In the genomic region with DNA sequence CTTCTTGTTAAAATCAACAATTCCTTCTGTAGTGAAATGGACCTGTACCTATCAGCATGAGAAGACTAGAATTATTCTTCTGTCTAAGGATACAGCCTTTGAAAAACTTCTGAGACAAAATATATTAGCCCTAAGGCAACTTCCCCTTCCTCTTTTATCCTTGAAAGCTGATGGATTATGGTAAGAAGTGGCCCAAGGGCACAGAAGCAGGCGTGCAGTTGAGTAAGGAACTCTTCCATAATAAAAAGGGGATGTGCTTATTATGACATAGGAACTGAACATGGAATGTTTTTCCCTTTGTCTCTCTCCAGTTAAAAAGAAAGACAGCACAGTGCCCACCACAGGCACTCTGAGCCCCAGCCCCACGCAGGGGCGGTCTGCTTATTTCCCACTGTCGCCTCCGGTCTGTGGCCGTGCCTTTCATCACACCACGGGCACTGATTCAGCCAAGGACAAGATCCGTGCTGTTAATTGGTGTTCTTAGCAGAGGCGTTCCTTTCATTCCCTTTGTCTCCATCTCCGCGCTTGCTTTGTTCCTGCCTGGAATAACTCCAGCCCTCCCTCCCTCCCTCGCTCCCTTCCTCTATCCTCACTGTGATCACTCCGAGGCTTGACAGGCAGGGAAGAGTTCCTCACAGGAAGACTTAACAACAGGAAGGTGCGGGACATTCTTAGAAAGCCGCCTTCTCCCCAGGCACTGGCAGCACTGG, we compare ENCODE assay signal across 1 cellular context.
TF ChIP-seq lines count a peak whose summit lies in the region.

No MANE protein-coding gene starts in this region.

TF ChIP-seq in GM23338, 12 proteins besides CTCF, POLR2A, EP300 and RAD21 (continued from another document):
- TF ChIP-seq ZNF462 (CRISPR knock-in tag; IDR thresholded peaks at IDR 0.05) (no peak), STAT1 (IDR thresholded peaks at IDR 0.05; ENCODE audit: unreplicated experiment) (no peak), NANOG (IDR thresholded peaks at IDR 0.05; ENCODE audit: borderline replicate concordance) (no peak), EZH2phosphoT487 (IDR thresholded peaks at IDR 0.05; ENCODE audit: unreplicated experiment) (no peak), POLR2AphosphoS5 (IDR thresholded peaks at IDR 0.05; ENCODE audit: low read depth) (no peak), EZH2 (IDR thresholded peaks at IDR 0.05; ENCODE audit: low read depth, unreplicated experiment) (no peak), ZNF331 (CRISPR knock-in tag; IDR thresholded peaks at IDR 0.05; ENCODE audit: low read depth) (no peak), ETS1 (IDR thresholded peaks at IDR 0.05) (no peak), CREB1 (CRISPR knock-in tag; IDR thresholded peaks at IDR 0.05; ENCODE audit: low read depth) (no peak), JUNB (IDR thresholded peaks at IDR 0.05; ENCODE audit: unreplicated experiment) (no peak)
